ENCODE assay signal across 1 cellular context in genomic region chr1:46380508-46380907, GRCh38.
TF ChIP-seq lines count a peak whose summit lies in the region.

No MANE protein-coding gene starts in this region.

TF ChIP-seq in K562, 482 proteins besides CTCF, POLR2A, EP300 and RAD21:
- TF ChIP-seq ZBTB40 (IDR thresholded peaks at IDR 0.05) (no peak), ZBTB40 (CRISPR knock-in tag; IDR thresholded peaks at IDR 0.05) (no peak), ADNP (tag; IDR thresholded peaks at IDR 0.05) (peak; percentile 50; the same call in 1 of the 2 replicates), FOSL1 (tag; conservative IDR thresholded peaks at IDR 0.05) (no peak), KDM1A (IDR thresholded peaks at IDR 0.05) (peak in 1 of 2 experiments; percentile 34; a peak in 1 of 4 replicates), RBM25 (IDR thresholded peaks at IDR 0.05; ENCODE audit: low read depth, low read length, severe bottlenecking) (peak; percentile 87), BCOR (IDR thresholded peaks at IDR 0.05) (0 out of 2 replicates have a peak, but pooled peaks have one; percentile 40)
